1 cellular context compared by ENCODE assay signal in genomic region chr2:240822280-240822847, GRCh38.
TF ChIP-seq lines count a peak whose summit lies in the region.

No MANE protein-coding gene starts in this region.

TF ChIP-seq in H1, 55 proteins besides CTCF, POLR2A, EP300 and RAD21 (continued from another document):
- TF ChIP-seq YY1 (IDR thresholded peaks at IDR 0.05; ENCODE audit: low read depth, low read length) (no peak), E2F6 (IDR thresholded peaks at IDR 0.05) (no peak), SIX5 (IDR thresholded peaks at IDR 0.05; ENCODE audit: low read depth, low read length) (no peak), KDM1A (IDR thresholded peaks at IDR 0.05; ENCODE audit: borderline replicate concordance, low read length) (no peak), RNF2 (IDR thresholded peaks at IDR 0.05; ENCODE audit: borderline replicate concordance, low read depth, low read length, missing control alignments, poor library complexity, severe bottlenecking) (no peak), JUND (IDR thresholded peaks at IDR 0.05; ENCODE audit: low read length) (no peak), TAF1 (IDR thresholded peaks at IDR 0.05; ENCODE audit: low read depth, low read length) (no peak), POU5F1 (IDR thresholded peaks at IDR 0.05; ENCODE audit: low read depth, low read length) (no peak), EGR1 (IDR thresholded peaks at IDR 0.05; ENCODE audit: borderline replicate concordance, low read depth, low read length) (no peak), USF2 (IDR thresholded peaks at IDR 0.05; ENCODE audit: low read length) (no peak)
